ENCODE assay signal across 19 cellular contexts in genomic region chr11:125946712-125947418, GRCh38. TPM values are rescaled to one million over a fixed set of nuclear protein-coding genes. Genes with fewer than 3 reads are reported as not detected.
DNase-seq lines count a peak whose midpoint lies in the region; ATAC-seq and TF ChIP-seq lines count a peak whose summit lies in the region.
"Had no signal": no experiment of that assay in that cellular context is flagged by ENCODE, and none has a peak within 500 bp of the region (broad histone marks: within the 10 kb centered on the region; RNA-seq: fewer than 3 reads in every experiment).

No MANE protein-coding gene starts in this region.

- H3K27me3 ChIP-seq in BLaER1, result no peaks in the 10 kb centered on the region
- no peaks in the 10 kb centered on the region for H3K27me3 ChIP-seq in BLaER1 treated with 17β-estradiol and CSF1 and Interleukin-3, amounts not matched to agents 10 nM and 100 nM
- H3K27me3 ChIP-seq in esophagus muscularis mucosa, result no peaks in the 10 kb centered on the region
- H3K27me3 ChIP-seq in sigmoid colon, result no peaks in the 10 kb centered on the region
- H3K27me3 ChIP-seq: BE2C had no signal

- POLR2A ChIA-PET in activated CD4-positive, alpha-beta T cell treated with anti-CD3 and anti-CD28 coated beads for 36 hours (lab: Charles Lee), result no interaction called here

- peak overlapping the region; percentile 36 for H3K9ac ChIP-seq in BLaER1
- peak overlapping the region in 1 of 11 experiments; percentile 46; a peak in 2 of 22 replicates for H3K9ac ChIP-seq in BLaER1 treated with 17β-estradiol and CSF1 and Interleukin-3, amounts not matched to agents 10 nM and 100 nM

- no peak for TF ChIP-seq POLR2A in esophagus muscularis mucosa (IDR thresholded peaks at IDR 0.05; ENCODE audit: low read depth)
- TF ChIP-seq POLR2A in sigmoid colon (IDR thresholded peaks at IDR 0.05), result no peak

- CTCF ChIA-PET in activated CD4-positive, alpha-beta T cell treated with anti-CD3 and anti-CD28 coated beads for 36 hours (lab: Charles Lee), result no interaction called here

- no peaks in the 10 kb centered on the region for H3K36me3 Mint-ChIP-seq in activated CD4-positive, alpha-beta T cell treated with anti-CD3 and anti-CD28 coated beads for 36 hours (ENCODE audit: low read depth)
- H3K36me3 Mint-ChIP-seq: CD8-positive, alpha-beta memory T cell; IgD-negative memory B cell had no signal

- H3K4me1 ChIP-seq in BLaER1, result peaks cover 60% of the 10 kb centered on the region
- H3K4me1 ChIP-seq in BLaER1 treated with 17β-estradiol and CSF1 and Interleukin-3, amounts not matched to agents 10 nM and 100 nM, result peaks cover 0 to 58% (median 45%) of the 10 kb centered on the region in 10 experiments; a peak in 18 of 20 replicates
- H3K4me1 ChIP-seq in esophagus muscularis mucosa, result peaks cover 15 to 19% (median 18%) of the 10 kb centered on the region in 4 donors
- H3K4me1 ChIP-seq in sigmoid colon, result peaks cover 2 to 20% (median 15%) of the 10 kb centered on the region in 4 donors
- H3K4me1 ChIP-seq: A549, Caco-2, HAP-1 had no signal

- no peak for TF ChIP-seq CTCF in esophagus muscularis mucosa (IDR thresholded peaks at IDR 0.05)
- TF ChIP-seq CTCF in sigmoid colon (IDR thresholded peaks at IDR 0.05), result no peak

- ATAC-seq in activated CD4-positive, alpha-beta T cell treated with anti-CD3 and anti-CD28 coated beads for 36 hours, result no peak
- ATAC-seq: A549, GM12878, GM23338 had no signal

- H4K20me1 ChIP-seq in BLaER1, result no peaks in the 10 kb centered on the region
- H4K20me1 ChIP-seq in BLaER1 treated with 17β-estradiol and CSF1 and Interleukin-3, amounts not matched to agents 10 nM and 100 nM, result no peaks in the 10 kb centered on the region; a peak in 1 of 22 replicates

- H3K4me1 Mint-ChIP-seq in activated CD4-positive, alpha-beta T cell treated with anti-CD3 and anti-CD28 coated beads for 36 hours, result peaks cover 5% of the 10 kb centered on the region

- H3K9me3 Mint-ChIP-seq in activated CD4-positive, alpha-beta T cell treated with anti-CD3 and anti-CD28 coated beads for 36 hours (ENCODE audit: low read depth), result no peaks in the 10 kb centered on the region
- H3K9me3 Mint-ChIP-seq: CD8-positive, alpha-beta memory T cell; GM23338; IgD-negative memory B cell had no signal

- 0 out of 2 replicates have a peak overlapping the region, but pooled peaks have one; percentile 32 for H3K4me3 ChIP-seq in BLaER1
- 0 out of 20 replicates have a peak overlapping the region, but pooled peaks of 1 of the 10 experiments have one; percentile 28 for H3K4me3 ChIP-seq in BLaER1 treated with 17β-estradiol and CSF1 and Interleukin-3, amounts not matched to agents 10 nM and 100 nM
- no peak overlapping the region for H3K4me3 ChIP-seq in esophagus muscularis mucosa
- H3K4me3 ChIP-seq in sigmoid colon, result no peak overlapping the region
- H3K4me3 ChIP-seq: A549, GM12878, GM23338, HAP-1 had no signal

- 100% methylated on average over 5 of the region's 14 CpGs for WGBS in esophagus muscularis mucosa
- 91 to 94% methylated on average over 14 of the region's 14 CpGs for WGBS in sigmoid colon, 2 donors

- H3K9me3 ChIP-seq in BLaER1 (no peaks in the 10 kb centered on the region), esophagus muscularis mucosa (no peaks in the 10 kb centered on the region), sigmoid colon (no peaks in the 10 kb centered on the region)
- H3K9me3 ChIP-seq in BLaER1 treated with 17β-estradiol and CSF1 and Interleukin-3, amounts not matched to agents 10 nM and 100 nM (replicated peaks in 1 of 11), result no peaks in the 10 kb centered on the region
- H3K9me3 ChIP-seq: A549, BE2C, Caco-2, HAP-1 had no signal

- H3K27ac ChIP-seq in BLaER1, result peak overlapping the region; percentile 78
- H3K27ac ChIP-seq in BLaER1 treated with 17β-estradiol and CSF1 and Interleukin-3, amounts not matched to agents 10 nM and 100 nM, result peak overlapping the region in 1 of 11 experiments; percentile 44; a peak in 1 of 22 replicates
- no peak overlapping the region for H3K27ac ChIP-seq in esophagus muscularis mucosa (replicated peaks in 1 of 4)
- H3K27ac ChIP-seq in sigmoid colon, result no peak overlapping the region
- H3K27ac ChIP-seq: A549 had no signal

- peak; percentile 66 for DNase-seq in esophagus muscularis mucosa (ENCODE audit: extremely low spot score)
- peak; percentile 59 for DNase-seq in sigmoid colon
- no peak for DNase-seq in D341Med (ENCODE audit: low spot score)
- DNase-seq in dermis blood vessel endothelial cell, result no peak
- no peak for DNase-seq in activated CD4-positive, alpha-beta T cell treated with anti-CD3 and anti-CD28 coated beads for 36 hours
- DNase-seq: BE2C; Caco-2; CD8-positive, alpha-beta memory T cell; DMS53 had no signal

- H3K36me3 ChIP-seq in BLaER1 (no peaks in the 10 kb centered on the region), esophagus muscularis mucosa (no peaks in the 10 kb centered on the region), sigmoid colon (no peaks in the 10 kb centered on the region)
- no peaks in the 10 kb centered on the region for H3K36me3 ChIP-seq in BLaER1 treated with 17β-estradiol and CSF1 and Interleukin-3, amounts not matched to agents 10 nM and 100 nM
- H3K36me3 ChIP-seq: HAP-1 had no signal

- TF ChIP-seq EP300 in esophagus muscularis mucosa (IDR thresholded peaks at IDR 0.05), result no peak
- TF ChIP-seq EP300 in sigmoid colon (IDR thresholded peaks at IDR 0.05), result no peak

- H3K4me2 ChIP-seq in BLaER1, result peak overlapping the region; percentile 89
- peak overlapping the region; percentile 16 to 97 (median 76); a peak in 20 of 22 replicates for H3K4me2 ChIP-seq in BLaER1 treated with 17β-estradiol and CSF1 and Interleukin-3, amounts not matched to agents 10 nM and 100 nM
- H3K4me2 ChIP-seq: A549, GM23338 had no signal

- no peak overlapping the region for H3K27ac Mint-ChIP-seq in activated CD4-positive, alpha-beta T cell treated with anti-CD3 and anti-CD28 coated beads for 36 hours
- H3K27ac Mint-ChIP-seq: CD8-positive, alpha-beta memory T cell; GM23338; IgD-negative memory B cell had no signal

- intact Hi-C loops in esophagus muscularis mucosa (cut with DNase I), result no loop called here
- intact Hi-C loops in sigmoid colon (cut with DNase I), result no loop called here
- intact Hi-C loops in activated CD4-positive, alpha-beta T cell treated with anti-CD3 and anti-CD28 coated beads for 36 hours (cut with DNase I, micrococcal nuclease), result no loop called here

- peaks cover 4% of the 10 kb centered on the region for H3K27me3 Mint-ChIP-seq in activated CD4-positive, alpha-beta T cell treated with anti-CD3 and anti-CD28 coated beads for 36 hours

- no peak overlapping the region for H3K4me3 Mint-ChIP-seq in activated CD4-positive, alpha-beta T cell treated with anti-CD3 and anti-CD28 coated beads for 36 hours
- H3K4me3 Mint-ChIP-seq: CD8-positive, alpha-beta memory T cell; GM23338 had no signal

RNA-seq across cellular contexts. Expression of gene VSIG10L2, which starts 1.0 kb away (rescaled TPM):
- total RNA-seq in esophagus muscularis mucosa, result under 1 TPM in 3 of 4 donors, not detected in 1; 0.33 to 0.57 (median 0.39) TPM
- total RNA-seq in sigmoid colon, result under 1 TPM in 1 of 4 donors, not detected in 3; 0.68 TPM
- not detected for polyA plus RNA-seq in sigmoid colon
- total RNA-seq in dermis blood vessel endothelial cell, result not detected in 2 replicates
- total RNA-seq in activated CD4-positive, alpha-beta T cell treated with anti-CD3 and anti-CD28 coated beads for 36 hours, result not detected
- total RNA-seq: Caco-2; CD8-positive, alpha-beta memory T cell; G401; GM12878; GM23338; HT1080 had no signal
- polyA plus RNA-seq: A549; AG04450; CD8-positive, alpha-beta memory T cell; IgD-negative memory B cell had no signal

RNA-seq across cellular contexts. Expression of gene DDX25, which starts 42.6 kb away (rescaled TPM):
- total RNA-seq in esophagus muscularis mucosa (under 1 TPM in 2 of 4 donors, not detected in 2; 0.06 to 0.17 TPM), sigmoid colon (1 to 10 TPM in 1 of 4 donors, under 1 TPM in 3; 0.14 to 1.7 (median 0.44) TPM), dermis blood vessel endothelial cell (0.05 TPM in 1 of 2 replicates, not detected in the other)
- polyA plus RNA-seq in sigmoid colon, result under 1 TPM in 2 of 3 donors, not detected in 1; 0.23 to 0.60 TPM
- total RNA-seq in activated CD4-positive, alpha-beta T cell treated with anti-CD3 and anti-CD28 coated beads for 36 hours, result not detected
- total RNA-seq: Caco-2, G401, GM12878, HT1080 had no signal
- polyA plus RNA-seq: AG04450; CD8-positive, alpha-beta memory T cell had no signal

RNA-seq across cellular contexts. Expression of gene PUS3, which starts 43.9 kb away (rescaled TPM):
- 10 to 100 TPM in 1 of 4 donors, 1 to 10 TPM in 3; 7.1 to 20.2 (median 8.5) TPM for total RNA-seq in esophagus muscularis mucosa
- 10 to 100 TPM in 3 of 4 donors, 1 to 10 TPM in 1; 6.4 to 21.6 (median 11.9) TPM for total RNA-seq in sigmoid colon
- polyA plus RNA-seq in sigmoid colon, result 1 to 10 TPM; 7.6 to 9.2 (median 7.8) TPM
- 13.4 and 19.7 TPM in 2 replicates for total RNA-seq in dermis blood vessel endothelial cell
- total RNA-seq in activated CD4-positive, alpha-beta T cell treated with anti-CD3 and anti-CD28 coated beads for 36 hours, result 10 to 100 TPM; 14.3 to 19.9 TPM

RNA-seq across cellular contexts. Expression of gene HYLS1, which starts 59.4 kb away (rescaled TPM):
- 1 to 10 TPM; 2.8 to 6.9 (median 4.7) TPM for total RNA-seq in esophagus muscularis mucosa
- total RNA-seq in sigmoid colon, result 1 to 10 TPM; 6.1 to 8.7 (median 6.9) TPM
- 1 to 10 TPM; 3.0 to 4.6 (median 3.6) TPM for polyA plus RNA-seq in sigmoid colon
- total RNA-seq in dermis blood vessel endothelial cell, result 9.0 and 10.6 TPM in 2 replicates
- 1 to 10 TPM; 7.2 to 9.3 TPM for total RNA-seq in activated CD4-positive, alpha-beta T cell treated with anti-CD3 and anti-CD28 coated beads for 36 hours

Comparison
In these comparisons a context has a peak if more than half of its experiments do, and no peak if none do; other contexts are left out.
1. DNase-seq: peak in esophagus muscularis mucosa (single experiment) and sigmoid colon (single experiment); none in D341Med (single experiment), dermis blood vessel endothelial cell (single experiment) and activated CD4-positive, alpha-beta T cell treated with anti-CD3 and anti-CD28 coated beads for 36 hours (single experiment).